Comparison of ENCODE assay signal across 8 cellular contexts in genomic region chr3:100993309-100993708, GRCh38. TPM values are rescaled to one million over a fixed set of nuclear protein-coding genes. Genes with fewer than 3 reads are reported as not detected.
DNase-seq lines count a peak whose midpoint lies in the region; TF ChIP-seq lines count a peak whose summit lies in the region.

A gene with protein sequence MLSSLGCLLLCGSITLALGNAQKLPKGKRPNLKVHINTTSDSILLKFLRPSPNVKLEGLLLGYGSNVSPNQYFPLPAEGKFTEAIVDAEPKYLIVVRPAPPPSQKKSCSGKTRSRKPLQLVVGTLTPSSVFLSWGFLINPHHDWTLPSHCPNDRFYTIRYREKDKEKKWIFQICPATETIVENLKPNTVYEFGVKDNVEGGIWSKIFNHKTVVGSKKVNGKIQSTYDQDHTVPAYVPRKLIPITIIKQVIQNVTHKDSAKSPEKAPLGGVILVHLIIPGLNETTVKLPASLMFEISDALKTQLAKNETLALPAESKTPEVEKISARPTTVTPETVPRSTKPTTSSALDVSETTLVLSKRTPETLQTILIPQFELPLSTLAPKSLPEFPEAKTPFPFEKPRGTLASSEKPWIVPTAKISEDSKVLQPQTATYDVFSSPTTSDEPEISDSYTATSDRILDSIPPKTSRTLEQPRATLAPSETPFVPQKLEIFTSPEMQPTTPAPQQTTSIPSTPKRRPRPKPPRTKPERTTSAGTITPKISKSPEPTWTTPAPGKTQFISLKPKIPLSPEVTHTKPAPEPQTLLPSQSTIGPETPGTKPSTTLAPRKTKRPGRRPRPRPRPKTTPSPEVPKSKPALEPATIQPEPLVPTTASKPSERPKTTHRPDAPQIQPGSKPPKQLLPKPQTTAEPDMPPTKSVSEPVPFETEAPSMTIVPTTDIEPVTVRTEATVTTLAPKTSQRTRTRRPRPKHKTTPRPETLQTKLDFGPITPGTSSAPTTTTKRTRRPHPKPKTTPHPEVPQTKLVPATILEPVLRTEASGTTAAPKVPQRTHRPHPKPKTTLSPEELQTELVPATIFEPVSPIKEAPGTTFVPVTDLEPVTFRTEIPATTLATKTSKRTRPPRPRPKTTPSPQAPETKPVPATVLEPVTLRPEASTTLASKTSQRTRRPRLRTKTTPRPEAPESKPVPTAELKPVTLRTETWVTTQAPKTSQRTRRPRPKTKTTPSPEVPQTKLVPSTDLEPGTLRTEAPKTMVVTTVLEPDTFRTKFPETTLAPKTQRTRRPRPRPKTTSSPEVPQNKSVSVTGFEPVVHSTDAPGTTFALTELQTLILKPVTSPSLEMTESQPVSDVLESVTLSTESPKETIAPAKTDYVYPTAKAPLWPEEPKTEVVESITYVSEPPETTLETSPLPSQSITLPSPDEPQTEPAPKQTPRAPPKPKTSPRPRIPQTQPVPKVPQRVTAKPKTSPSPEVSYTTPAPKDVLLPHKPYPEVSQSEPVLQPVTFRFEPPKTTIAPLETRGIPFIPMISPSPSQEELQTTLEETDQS (N-terminal part only) (minus strand): TSS chr3:100993421. CDS start chr3:100993384, 37 bp downstream.

- TF ChIP-seq POLR2A in Peyer's patch (IDR thresholded peaks at IDR 0.05) (no peak), erythroblast (IDR thresholded peaks at IDR 0.05; ENCODE audit: low read length) (no peak)

- H3K4me3 ChIP-seq in Peyer's patch (peak within 1 kb of the TSS in 3 of 4 donors; percentile 10 to 50 (median 37)), mucosa of stomach (ENCODE audit: low read length) (peak within 1 kb of the TSS; percentile 1)

- H3K27ac ChIP-seq in Peyer's patch: peak within 1 kb of the TSS; percentile 17 to 68 (median 44)

- no peaks in the 10 kb centered on the region for H3K9me3 ChIP-seq in Peyer's patch
- no peaks in the 10 kb centered on the region for H3K9me3 ChIP-seq in mucosa of stomach (ENCODE audit: control insufficient read depth, low read length)

- H3K36me3 ChIP-seq in Peyer's patch: no peaks in the 10 kb centered on the region
- no peaks in the 10 kb centered on the region for H3K36me3 ChIP-seq in mucosa of stomach (ENCODE audit: control insufficient read depth, insufficient read depth, low read length)

- peak; percentile 53 for DNase-seq in Caki2 (ENCODE audit: low read depth)
- peak; percentile 18 to 76 (median 55) for DNase-seq in Peyer's patch
- DNase-seq in erythroblast (lab: John Stamatoyannopoulos, UW): peak; percentile 3 to 49
- DNase-seq in G401 (ENCODE audit: low spot score): no peak
- DNase-seq in OCI-M2 (lab: John Stamatoyannopoulos, UW; ENCODE audit: unreplicated experiment): no peak
- no peak for DNase-seq in activated CD4-positive, alpha-beta T cell treated with anti-CD3 and anti-CD28 coated beads for 4 hours
- DNase-seq in NCI-H524 treated with DMSO at 0.1 percent for 48 hours (lab: John Stamatoyannopoulos, UW): no peak

- in situ Hi-C loops in Caki2 (cut with HindIII; ENCODE audit: low pct_unique_long_range_greater_than_20kb, low sequenced_read_pairs) (no loop called here), G401 (cut with HindIII; ENCODE audit: low sequenced_read_pairs) (no loop called here)

- H3K27me3 ChIP-seq in Peyer's patch: no peaks in the 10 kb centered on the region
- H3K27me3 ChIP-seq in mucosa of stomach (ENCODE audit: control insufficient read depth, insufficient read depth, low read length): no peaks in the 10 kb centered on the region

- H3K9ac ChIP-seq in mucosa of stomach (ENCODE audit: low read length): peak within 1 kb of the TSS; percentile 54

- TF ChIP-seq CTCF in Peyer's patch (IDR thresholded peaks at IDR 0.05): no peak

- H3K4me1 ChIP-seq in Peyer's patch (no peaks in the 10 kb centered on the region), mucosa of stomach (ENCODE audit: control insufficient read depth, insufficient read depth, low read length) (no peaks in the 10 kb centered on the region)

RNA-seq across cellular contexts. Expression of the gene that starts here (rescaled TPM):
- 0.10 TPM in 1 of 2 replicates, not detected in the other for total RNA-seq in Caki2 (2014; rRNA removed; shearing (Covaris generic); ENCODE audit: low replicate concordance)
- 10 to 100 TPM; 18.2 to 77.0 (median 29.4) TPM for total RNA-seq in Peyer's patch
- total RNA-seq in G401 (2014; rRNA removed; shearing (Covaris generic)): not detected in 2 replicates

Comparison
In these comparisons a context has a peak if more than half of its experiments do, and no peak if none do; other contexts are left out.
1. RNA of the gene that starts here (total RNA-seq): 18.2 to 77.0 TPM in Peyer's patch; 0.10 TPM in Caki2 and not detected in G401; every median in the first group is over 10 times any median in the second.
2. Peak in DNase-seq in Caki2; RNA of the gene not detected or under 1 TPM.
3. DNase-seq: peak in Peyer's patch (3 of 3) and erythroblast (2 of 2); none in G401 (single experiment), OCI-M2 (single experiment), activated CD4-positive, alpha-beta T cell treated with anti-CD3 and anti-CD28 coated beads for 4 hours (0 of 2) and NCI-H524 treated with DMSO at 0.1 percent for 48 hours (single experiment).